ENCODE assay signal across 30 cellular contexts in genomic region chr5:124030043-124030461, GRCh38.
DNase-seq lines count a peak whose midpoint lies in the region; ATAC-seq and TF ChIP-seq lines count a peak whose summit lies in the region.
"Had no signal": no experiment of that assay in that cellular context is flagged by ENCODE, and none has a peak within 500 bp of the region (broad histone marks: within the 10 kb centered on the region; RNA-seq: fewer than 3 reads in every experiment).

No MANE protein-coding gene starts in this region.

- TF ChIP-seq CTCF in hepatocyte (IDR thresholded peaks at IDR 0.05; ENCODE audit: poor library complexity) (no peak), progenitor cell of endocrine pancreas (IDR thresholded peaks at IDR 0.05; ENCODE audit: unreplicated experiment) (no peak)

- H3K4me3 ChIP-seq in adipocyte (ENCODE audit: low read length) (no peak overlapping the region), hepatocyte (no peak overlapping the region)
- H3K4me3 ChIP-seq: ascending aorta, GM23248, lower lobe of right lung, sigmoid colon, SJSA1, thoracic aorta, uterus had no signal

- peaks cover 23% of the 10 kb centered on the region for H3K4me1 Mint-ChIP-seq in progenitor cell of endocrine pancreas (ENCODE audit: low read depth)
- H3K4me1 Mint-ChIP-seq in activated CD4-positive, alpha-beta T cell treated with anti-CD3 and anti-CD28 coated beads, Interleukin-2, amount 10 ng/mL, durations not matched to agents 24 days and 14 days: no peaks in the 10 kb centered on the region
- H3K4me1 Mint-ChIP-seq: activated naive CD8-positive, alpha-beta T cell treated with anti-CD3 and anti-CD28 coated beads for 36 hours; CD4-positive, alpha-beta memory T cell; T-helper 17 cell had no signal

- no peaks in the 10 kb centered on the region for H3K79me2 ChIP-seq in hepatocyte

- H3K4me1 ChIP-seq in adipocyte (ENCODE audit: control insufficient read depth, insufficient read depth, low read length) (no peaks in the 10 kb centered on the region), hepatocyte (ENCODE audit: insufficient read depth) (no peaks in the 10 kb centered on the region)
- H3K4me1 ChIP-seq: ascending aorta, lower lobe of right lung, SJSA1, uterus had no signal

- peak; percentile 3 for DNase-seq in EH (ENCODE audit: low read depth)
- DNase-seq in adipocyte (ENCODE audit: low read depth): peak; percentile 47
- no peak for DNase-seq in hepatocyte (ENCODE audit: low spot score)
- DNase-seq in progenitor cell of endocrine pancreas (ENCODE audit: low spot score, unreplicated experiment): no peak
- no peak for DNase-seq in dedifferentiated amniotic fluid mesenchymal stem cell (ENCODE audit: extremely low spot score)
- DNase-seq in activated CD4-positive, alpha-beta T cell treated with anti-CD3 and anti-CD28 coated beads, Interleukin-2, amount 10 ng/mL, durations not matched to agents 24 days and 14 days: no peak
- DNase-seq: activated CD4-positive, alpha-beta T cell treated with anti-CD3 and anti-CD28 coated beads for 1 hour; activated CD8-positive, alpha-beta memory T cell treated with anti-CD3 and anti-CD28 coated beads for 24 hours; activated effector memory CD4-positive, alpha-beta T cell treated with Interleukin-2 at 50 U/mL for 16 hours; activated naive CD8-positive, alpha-beta T cell treated with anti-CD3 and anti-CD28 coated beads for 36 hours; AML-193; CD4-positive, alpha-beta memory T cell; glutamatergic neuron; GM23248; lower lobe of right lung; NCI-H1092 treated with DMSO at 0.1 percent for 48 hours; NCI-H2029; NCI-H226; sigmoid colon; stimulated activated CD4-positive, alpha-beta T cell treated with anti-CD3 and anti-CD28 coated beads, Interleukin-15, amount 100 ng/mL, for 24 hours; stimulated activated naive B cell treated with anti-CD40 and anti-IgM and Interleukin-4, amounts not matched to agents 10 μg/mL and 1 μg/mL and 100 μg/mL, for 72 hours; T-helper 17 cell; uterus had no signal

- no peak overlapping the region for H3K9ac ChIP-seq in adipocyte (ENCODE audit: low read length)
- H3K9ac ChIP-seq: GM23248 had no signal

- H3K36me3 Mint-ChIP-seq in progenitor cell of endocrine pancreas (ENCODE audit: insufficient read depth): no peaks in the 10 kb centered on the region
- no peaks in the 10 kb centered on the region for H3K36me3 Mint-ChIP-seq in activated CD4-positive, alpha-beta T cell treated with anti-CD3 and anti-CD28 coated beads, Interleukin-2, amount 10 ng/mL, durations not matched to agents 24 days and 14 days (ENCODE audit: low read depth)
- H3K36me3 Mint-ChIP-seq: activated naive CD8-positive, alpha-beta T cell treated with anti-CD3 and anti-CD28 coated beads for 36 hours; CD4-positive, alpha-beta memory T cell; stimulated activated naive B cell treated with anti-CD40 and anti-IgM and Interleukin-4, amounts not matched to agents 10 μg/mL and 1 μg/mL and 100 μg/mL, for 72 hours had no signal

- no peaks in the 10 kb centered on the region for H3K9me3 ChIP-seq in adipocyte (ENCODE audit: control insufficient read depth, low read length)
- H3K9me3 ChIP-seq in hepatocyte (ENCODE audit: low read depth): no peaks in the 10 kb centered on the region
- H3K9me3 ChIP-seq: ascending aorta, lower lobe of right lung, sigmoid colon, SJSA1, thoracic aorta, uterus had no signal

- H3K4me3 Mint-ChIP-seq in progenitor cell of endocrine pancreas (ENCODE audit: low read depth): no peak overlapping the region
- H3K4me3 Mint-ChIP-seq in activated CD4-positive, alpha-beta T cell treated with anti-CD3 and anti-CD28 coated beads, Interleukin-2, amount 10 ng/mL, durations not matched to agents 24 days and 14 days: no peak overlapping the region
- H3K4me3 Mint-ChIP-seq: activated naive CD8-positive, alpha-beta T cell treated with anti-CD3 and anti-CD28 coated beads for 36 hours; CD4-positive, alpha-beta memory T cell; dendritic cell treated with granulocyte-macrophage colony-stimulating factor and Interleukin-4, amounts not matched to agents 40 ng/mL and 50 ng/mL, for 4 days; nephron; stimulated activated naive B cell treated with anti-CD40 and anti-IgM and Interleukin-4, amounts not matched to agents 10 μg/mL and 1 μg/mL and 100 μg/mL, for 72 hours; T-helper 17 cell had no signal

- no peak overlapping the region for H3K4me2 ChIP-seq in hepatocyte

- H4K20me1 ChIP-seq in hepatocyte (ENCODE audit: insufficient read depth, poor library complexity, severe bottlenecking): no peaks in the 10 kb centered on the region

- 51% methylated on average over 5 of the region's 5 CpGs for WGBS in hepatocyte (ENCODE audit: low lambda C conversion rate, missing lambda C conversion rate)

- H3K27ac ChIP-seq in hepatocyte: peak overlapping the region; percentile 13
- H3K27ac ChIP-seq: ascending aorta, GM23248, lower lobe of right lung, sigmoid colon, SJSA1, thoracic aorta, uterus had no signal

- H3K27me3 ChIP-seq in adipocyte (replicated peaks; ENCODE audit: control insufficient read depth, insufficient read depth, low read length): no peaks in the 10 kb centered on the region
- no peaks in the 10 kb centered on the region for H3K27me3 ChIP-seq in hepatocyte
- H3K27me3 ChIP-seq: ascending aorta, sigmoid colon, SJSA1, uterus had no signal

- no peaks in the 10 kb centered on the region for H3K9me2 ChIP-seq in hepatocyte (replicated peaks; ENCODE audit: insufficient read depth)

- no peaks in the 10 kb centered on the region for H3K36me3 ChIP-seq in adipocyte (ENCODE audit: control insufficient read depth, insufficient read depth, low read length, severe bottlenecking)
- no peaks in the 10 kb centered on the region for H3K36me3 ChIP-seq in hepatocyte (replicated peaks; ENCODE audit: insufficient read depth, low read depth)
- H3K36me3 ChIP-seq: ascending aorta, lower lobe of right lung, sigmoid colon, SJSA1, thoracic aorta, uterus had no signal

- no peaks in the 10 kb centered on the region for H3K9me3 Mint-ChIP-seq in progenitor cell of endocrine pancreas (ENCODE audit: low read depth)
- H3K9me3 Mint-ChIP-seq in activated CD4-positive, alpha-beta T cell treated with anti-CD3 and anti-CD28 coated beads, Interleukin-2, amount 10 ng/mL, durations not matched to agents 24 days and 14 days: no peaks in the 10 kb centered on the region
- H3K9me3 Mint-ChIP-seq: activated naive CD8-positive, alpha-beta T cell treated with anti-CD3 and anti-CD28 coated beads for 36 hours; nephron had no signal

- no peak overlapping the region for H2AFZ ChIP-seq in hepatocyte
- H2AFZ ChIP-seq: GM23248 had no signal

- ATAC-seq in GM18909 (IDR thresholded peaks at IDR 0.05; ENCODE audit: poor library complexity, unreplicated experiment) (no peak), GM18858 (IDR thresholded peaks at IDR 0.05; ENCODE audit: unreplicated experiment) (no peak)
- ATAC-seq: lower lobe of right lung; stimulated activated naive B cell treated with anti-CD40 and anti-IgM and Interleukin-4, amounts not matched to agents 10 μg/mL and 1 μg/mL and 100 μg/mL, for 72 hours; T-helper 17 cell had no signal

- intact Hi-C loops in activated CD4-positive, alpha-beta T cell treated with anti-CD3 and anti-CD28 coated beads, Interleukin-2, amount 10 ng/mL, durations not matched to agents 24 days and 14 days (cut with micrococcal nuclease): no loop called here

- no peaks in the 10 kb centered on the region for H3K27me3 Mint-ChIP-seq in progenitor cell of endocrine pancreas
- no peaks in the 10 kb centered on the region for H3K27me3 Mint-ChIP-seq in activated CD4-positive, alpha-beta T cell treated with anti-CD3 and anti-CD28 coated beads, Interleukin-2, amount 10 ng/mL, durations not matched to agents 24 days and 14 days
- H3K27me3 Mint-ChIP-seq: activated naive CD8-positive, alpha-beta T cell treated with anti-CD3 and anti-CD28 coated beads for 36 hours; CD4-positive, alpha-beta memory T cell; dendritic cell treated with granulocyte-macrophage colony-stimulating factor and Interleukin-4, amounts not matched to agents 40 ng/mL and 50 ng/mL, for 4 days; stimulated activated naive B cell treated with anti-CD40 and anti-IgM and Interleukin-4, amounts not matched to agents 10 μg/mL and 1 μg/mL and 100 μg/mL, for 72 hours; T-helper 17 cell had no signal

- peak overlapping the region; percentile 74 for H3K27ac Mint-ChIP-seq in progenitor cell of endocrine pancreas
- no peak overlapping the region for H3K27ac Mint-ChIP-seq in activated CD4-positive, alpha-beta T cell treated with anti-CD3 and anti-CD28 coated beads, Interleukin-2, amount 10 ng/mL, durations not matched to agents 24 days and 14 days
- H3K27ac Mint-ChIP-seq: activated naive CD8-positive, alpha-beta T cell treated with anti-CD3 and anti-CD28 coated beads for 36 hours; CD4-positive, alpha-beta memory T cell; dendritic cell treated with granulocyte-macrophage colony-stimulating factor and Interleukin-4, amounts not matched to agents 40 ng/mL and 50 ng/mL, for 4 days; stimulated activated naive B cell treated with anti-CD40 and anti-IgM and Interleukin-4, amounts not matched to agents 10 μg/mL and 1 μg/mL and 100 μg/mL, for 72 hours; T-helper 17 cell had no signal

Comparison
In these comparisons a context has a peak if more than half of its experiments do, and no peak if none do; other contexts are left out.
1. DNase-seq: peak in EH (single experiment) and adipocyte (single experiment); none in hepatocyte (single experiment), progenitor cell of endocrine pancreas (single experiment), dedifferentiated amniotic fluid mesenchymal stem cell (single experiment) and activated CD4-positive, alpha-beta T cell treated with anti-CD3 and anti-CD28 coated beads, Interleukin-2, amount 10 ng/mL, durations not matched to agents 24 days and 14 days (single experiment).